ENCODE assay signal across 14 cellular contexts in genomic region chr4:159042097-159042605, GRCh38.
A peak's percentile ranks its signal among the peaks of the same experiment; 100 is the strongest.
DNase-seq lines count a peak whose midpoint lies in the region; ATAC-seq and TF ChIP-seq lines count a peak whose summit lies in the region.
"Had no signal": no experiment of that assay in that cellular context is flagged by ENCODE, and none has a peak within 500 bp of the region (broad histone marks: within the 10 kb centered on the region; RNA-seq: fewer than 3 reads in every experiment).

No MANE protein-coding gene starts in this region.

- no peak for TF ChIP-seq POLR2A in vagina (IDR thresholded peaks at IDR 0.05)

- ATAC-seq in HG03280 (IDR thresholded peaks at IDR 0.05; ENCODE audit: unreplicated experiment), result peak; percentile 45
- no peak for ATAC-seq in activated CD8-positive, alpha-beta memory T cell treated with anti-CD3 and anti-CD28 coated beads, Interleukin-2, amount 10 ng/mL, durations not matched to agents 7 days and 5 days
- ATAC-seq: WTC11 had no signal

- no peaks in the 10 kb centered on the region for H3K27me3 ChIP-seq in vagina
- H3K27me3 ChIP-seq: upper lobe of left lung had no signal

- H3K4me1 Mint-ChIP-seq in activated CD8-positive, alpha-beta memory T cell treated with anti-CD3 and anti-CD28 coated beads, Interleukin-2, amount 10 ng/mL, durations not matched to agents 7 days and 5 days, result peaks cover 9% of the 10 kb centered on the region
- H3K4me1 Mint-ChIP-seq in HFFc6 (ENCODE audit: low read depth), result peaks cover 1% of the 10 kb centered on the region

- H3K9me3 Mint-ChIP-seq in activated CD8-positive, alpha-beta memory T cell treated with anti-CD3 and anti-CD28 coated beads, Interleukin-2, amount 10 ng/mL, durations not matched to agents 7 days and 5 days (ENCODE audit: low read depth), result no peaks in the 10 kb centered on the region
- no peaks in the 10 kb centered on the region for H3K9me3 Mint-ChIP-seq in HFFc6
- H3K9me3 Mint-ChIP-seq: WTC11 had no signal

- H3K36me3 ChIP-seq in vagina, result no peaks in the 10 kb centered on the region
- H3K36me3 ChIP-seq: upper lobe of left lung had no signal

- H3K4me3 Mint-ChIP-seq in activated CD8-positive, alpha-beta memory T cell treated with anti-CD3 and anti-CD28 coated beads, Interleukin-2, amount 10 ng/mL, durations not matched to agents 7 days and 5 days, result no peak overlapping the region
- H3K4me3 Mint-ChIP-seq in HFFc6, result no peak overlapping the region
- H3K4me3 Mint-ChIP-seq: activated naive CD8-positive, alpha-beta T cell; WTC11 had no signal

- H3K4me3 ChIP-seq in vagina, result no peak overlapping the region
- H3K4me3 ChIP-seq: upper lobe of left lung had no signal

- intact Hi-C loops in vagina (cut with DNase I), result no loop called here

- H3K4me1 ChIP-seq in vagina, result no peaks in the 10 kb centered on the region
- H3K4me1 ChIP-seq: upper lobe of left lung had no signal

- H3K27ac Mint-ChIP-seq in activated CD8-positive, alpha-beta memory T cell treated with anti-CD3 and anti-CD28 coated beads, Interleukin-2, amount 10 ng/mL, durations not matched to agents 7 days and 5 days, result no peak overlapping the region
- H3K27ac Mint-ChIP-seq in HFFc6, result no peak overlapping the region
- H3K27ac Mint-ChIP-seq: activated naive CD8-positive, alpha-beta T cell; WTC11 had no signal

- H3K9me3 ChIP-seq in vagina, result no peaks in the 10 kb centered on the region
- H3K9me3 ChIP-seq: upper lobe of left lung had no signal

- H3K27ac ChIP-seq in vagina, result no peak overlapping the region
- H3K27ac ChIP-seq: upper lobe of left lung had no signal

- peaks cover 28% of the 10 kb centered on the region for H3K27me3 Mint-ChIP-seq in activated CD8-positive, alpha-beta memory T cell treated with anti-CD3 and anti-CD28 coated beads, Interleukin-2, amount 10 ng/mL, durations not matched to agents 7 days and 5 days
- peaks cover 31% of the 10 kb centered on the region for H3K27me3 Mint-ChIP-seq in HFFc6 (ENCODE audit: insufficient read depth)

- no peaks in the 10 kb centered on the region for H3K36me3 Mint-ChIP-seq in activated CD8-positive, alpha-beta memory T cell treated with anti-CD3 and anti-CD28 coated beads, Interleukin-2, amount 10 ng/mL, durations not matched to agents 7 days and 5 days
- H3K36me3 Mint-ChIP-seq in HFFc6 (ENCODE audit: low read depth), result no peaks in the 10 kb centered on the region
- H3K36me3 Mint-ChIP-seq: activated naive CD8-positive, alpha-beta T cell; WTC11 had no signal

- no peak for TF ChIP-seq CTCF in vagina (IDR thresholded peaks at IDR 0.05)
- TF ChIP-seq CTCF in HFFc6 (IDR thresholded peaks at IDR 0.05), result no peak

- CTCF ChIA-PET in activated CD8-positive, alpha-beta memory T cell treated with anti-CD3 and anti-CD28 coated beads, Interleukin-2, amount 10 ng/mL, durations not matched to agents 7 days and 5 days (lab: Charles Lee), result no interaction called here

- DNase-seq in NCI-H2196 (lab: John Stamatoyannopoulos, UW; ENCODE audit: unreplicated experiment) (peak; percentile 7), NCI-H2196 treated with DMSO at 0.1 percent for 48 hours (lab: John Stamatoyannopoulos, UW; ENCODE audit: unreplicated experiment) (no peak), UCSD-AML1 (lab: John Stamatoyannopoulos, UW; ENCODE audit: unreplicated experiment) (peak; percentile 11), renal cortical epithelial cell (ENCODE audit: low read depth) (peak; percentile 25), vagina (ENCODE audit: extremely low spot score in 2 of 2) (no peak), HFFc6 (no peak)
- DNase-seq in activated CD8-positive, alpha-beta memory T cell treated with anti-CD3 and anti-CD28 coated beads, Interleukin-2, amount 10 ng/mL, durations not matched to agents 7 days and 5 days, result no peak
- DNase-seq: effector CD8-positive, alpha-beta T cell; GOT3; stimulated activated CD4-positive, alpha-beta T cell treated with anti-CD3 and anti-CD28 coated beads, Interleukin-4, amount 100 ng/mL, for 4 hours had no signal

Comparison
In these comparisons a context has a peak if more than half of its experiments do, and no peak if none do; other contexts are left out.
1. DNase-seq: peak in NCI-H2196 (single experiment), UCSD-AML1 (single experiment) and renal cortical epithelial cell (single experiment); none in NCI-H2196 treated with DMSO at 0.1 percent for 48 hours (single experiment), activated CD8-positive, alpha-beta memory T cell treated with anti-CD3 and anti-CD28 coated beads, Interleukin-2, amount 10 ng/mL, durations not matched to agents 7 days and 5 days (single experiment), vagina (0 of 2) and HFFc6 (single experiment).